ENCODE assay signal across 15 cellular contexts in the genomic region with DNA sequence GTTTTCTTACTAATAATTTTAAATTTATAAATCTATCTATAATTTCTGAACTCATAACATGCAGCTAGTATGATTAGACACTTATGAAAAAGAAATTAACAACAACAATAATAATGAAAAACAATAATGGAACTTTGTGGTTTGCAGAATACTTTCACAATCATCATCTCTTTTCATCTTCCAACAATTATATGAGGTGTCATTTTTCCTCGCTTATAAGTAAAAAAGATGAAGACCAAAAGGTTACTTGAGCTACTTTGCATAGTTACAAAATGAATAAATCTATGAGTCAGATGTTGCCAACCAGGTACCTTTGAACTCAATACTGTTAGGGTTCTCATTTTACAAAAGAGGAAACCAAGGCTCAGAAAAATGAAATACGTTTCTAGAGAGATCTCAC.
DNase-seq lines count a peak whose midpoint lies in the region; ATAC-seq, FAIRE-seq and TF ChIP-seq lines count a peak whose summit lies in the region.
"Had no signal": no experiment of that assay in that cellular context is flagged by ENCODE, and none has a peak within 500 bp of the region (broad histone marks: within the 10 kb centered on the region; RNA-seq: fewer than 3 reads in every experiment).

No MANE protein-coding gene starts in this region.

- H3K27me3 ChIP-seq in endodermal cell (ENCODE audit: control insufficient read depth, insufficient read depth, low read length, poor library complexity, severe bottlenecking) (peaks cover 4% of the 10 kb centered on the region), uterus (no peaks in the 10 kb centered on the region), left lung (no peaks in the 10 kb centered on the region)
- H3K27me3 ChIP-seq: BLaER1 treated with 17β-estradiol and CSF1 and Interleukin-3, amounts not matched to agents 10 nM and 100 nM; right atrium auricular region had no signal

- H3K27me3 Mint-ChIP-seq in endodermal cell (ENCODE audit: insufficient read depth) = peaks cover 4% of the 10 kb centered on the region

- no peaks in the 10 kb centered on the region for H3K36me3 Mint-ChIP-seq in endodermal cell (ENCODE audit: low read depth)
- H3K36me3 Mint-ChIP-seq: type B pancreatic cell had no signal

- no peak overlapping the region for H3K9ac ChIP-seq in endodermal cell (ENCODE audit: extremely low read depth, low read length, poor library complexity, severe bottlenecking)
- H3K9ac ChIP-seq: BLaER1 treated with 17β-estradiol and CSF1 and Interleukin-3, amounts not matched to agents 10 nM and 100 nM had no signal

- TF ChIP-seq CTCF in endodermal cell (conservative IDR thresholded peaks at IDR 0.05) = no peak
- TF ChIP-seq CTCF in uterus (IDR thresholded peaks at IDR 0.05) = no peak
- no peak for TF ChIP-seq CTCF in left lung (IDR thresholded peaks at IDR 0.05)

- ATAC-seq in GM19463 (IDR thresholded peaks at IDR 0.05; ENCODE audit: unreplicated experiment) (peak; percentile 90), HG02852 (IDR thresholded peaks at IDR 0.05; ENCODE audit: unreplicated experiment) (peak; percentile 89), HG03558 (IDR thresholded peaks at IDR 0.05; ENCODE audit: extremely low read depth, unreplicated experiment) (peak; percentile 78), left lung (no peak)

- H3K27ac ChIP-seq in endodermal cell (ENCODE audit: low read depth, low read length) = no peak overlapping the region
- no peak overlapping the region for H3K27ac ChIP-seq in uterus
- H3K27ac ChIP-seq in left lung = no peak overlapping the region
- H3K27ac ChIP-seq: BLaER1 treated with 17β-estradiol and CSF1 and Interleukin-3, amounts not matched to agents 10 nM and 100 nM; right atrium auricular region; WERI-Rb-1 had no signal

- 81% methylated on average over 2 of the region's 2 CpGs; no CpG with 5 or more reads in 1 of the 2 experiments for whole genome bisulfite sequencing in endodermal cell (ENCODE audit: insufficient coverage in 1 of 2, insufficient read length in 1 of 2), 2 experiments

- no peaks in the 10 kb centered on the region for H3K4me1 ChIP-seq in endodermal cell (ENCODE audit: control insufficient read depth, insufficient read depth, low read length)
- no peaks in the 10 kb centered on the region for H3K4me1 ChIP-seq in uterus
- no peaks in the 10 kb centered on the region for H3K4me1 ChIP-seq in left lung
- H3K4me1 ChIP-seq: right atrium auricular region had no signal

- H3K36me3 ChIP-seq in endodermal cell (ENCODE audit: control insufficient read depth, insufficient read depth, low read length) (no peaks in the 10 kb centered on the region), uterus (no peaks in the 10 kb centered on the region), left lung (no peaks in the 10 kb centered on the region)
- H3K36me3 ChIP-seq: BLaER1 treated with 17β-estradiol and CSF1 and Interleukin-3, amounts not matched to agents 10 nM and 100 nM; right atrium auricular region; WERI-Rb-1 had no signal

- H3K27ac Mint-ChIP-seq in endodermal cell = no peak overlapping the region
- H3K27ac Mint-ChIP-seq: type B pancreatic cell had no signal

- H3K4me3 ChIP-seq in endodermal cell (ENCODE audit: low read length) (no peak overlapping the region), uterus (no peak overlapping the region), left lung (no peak overlapping the region)
- H3K4me3 ChIP-seq: BLaER1 treated with 17β-estradiol and CSF1 and Interleukin-3, amounts not matched to agents 10 nM and 100 nM; right atrium auricular region had no signal

- H3K9me3 Mint-ChIP-seq in endodermal cell = no peaks in the 10 kb centered on the region
- H3K9me3 Mint-ChIP-seq: type B pancreatic cell had no signal

- DNase-seq in GM18507 (ENCODE audit: extremely low spot score, insufficient read length, low read depth) (no peak), endodermal cell (no peak), HTR-8/SVneo (ENCODE audit: insufficient read length, low spot score) (no peak), uterus (no peak), left lung (no peak)
- DNase-seq: activated effector memory CD4-positive, alpha-beta T cell treated with Interleukin-2 at 50 U/mL for 16 hours; central memory CD4-positive, alpha-beta T cell; NCI-H446 treated with DMSO at 0.1 percent for 48 hours; WERI-Rb-1 had no signal

- H3K9me3 ChIP-seq in endodermal cell (ENCODE audit: control insufficient read depth, low read length) (no peaks in the 10 kb centered on the region), uterus (no peaks in the 10 kb centered on the region), left lung (no peaks in the 10 kb centered on the region)
- H3K9me3 ChIP-seq: BLaER1 treated with 17β-estradiol and CSF1 and Interleukin-3, amounts not matched to agents 10 nM and 100 nM; right atrium auricular region had no signal

- intact Hi-C loops in uterus (cut with DNase I; ENCODE audit: low total_unique reads) (no loop called here), left lung (cut with DNase I) (no loop called here)

- H3K4me1 Mint-ChIP-seq in endodermal cell = no peaks in the 10 kb centered on the region

- no peak overlapping the region for H3K4me3 Mint-ChIP-seq in endodermal cell
- H3K4me3 Mint-ChIP-seq: type B pancreatic cell had no signal

- TF ChIP-seq POLR2A in uterus (IDR thresholded peaks at IDR 0.05) = no peak

- FAIRE-seq in GM18507 (lab: Jason Lieb, UNC) (peak; percentile 18), HTR-8/SVneo (lab: Jason Lieb, UNC) (no peak)
